Comparison of ENCODE assay signal across 1 cellular context in the genomic region with DNA sequence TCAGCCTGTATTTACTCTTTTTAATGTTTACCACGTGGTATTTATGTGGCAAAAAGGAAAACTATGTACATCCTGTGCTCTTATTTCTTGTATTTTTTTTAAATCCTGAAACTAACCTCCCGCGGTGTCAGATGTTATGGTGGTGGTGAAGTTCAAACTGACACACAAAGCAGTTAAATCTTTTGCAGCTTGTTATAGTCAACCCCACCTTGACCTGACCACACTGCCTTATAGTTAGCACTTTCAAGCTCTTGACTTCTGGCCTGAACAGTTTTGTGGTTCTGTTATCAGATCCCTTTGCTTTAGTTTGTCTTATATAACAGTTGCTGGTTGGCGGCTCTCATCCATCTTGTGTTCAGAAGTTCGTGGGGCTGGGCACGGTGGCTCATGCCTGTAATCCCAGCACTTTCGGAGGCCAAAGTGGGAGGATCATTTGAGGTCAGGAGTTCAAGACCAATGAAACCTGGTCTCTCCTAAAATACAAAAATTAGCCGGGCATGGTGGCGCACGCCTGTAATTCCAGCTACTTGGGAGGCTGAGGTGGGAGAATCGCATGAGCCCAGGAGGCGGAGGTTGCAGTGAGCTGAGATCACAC.
TF ChIP-seq lines count a peak whose summit lies in the region.

No MANE protein-coding gene starts in this region.

TF ChIP-seq in endothelial cell of umbilical vein, 7 proteins besides CTCF, POLR2A, EP300 and RAD21:
- TF ChIP-seq JUN (IDR thresholded peaks at IDR 0.05; ENCODE audit: borderline replicate concordance, insufficient read depth, insufficient read length, low read depth) (no peak), FOS (IDR thresholded peaks at IDR 0.05; ENCODE audit: borderline replicate concordance, insufficient read depth, low read length) (no peak), EZH2 (IDR thresholded peaks at IDR 0.05; ENCODE audit: borderline replicate concordance, low read depth, low read length, severe bottlenecking) (no peak), POLR2AphosphoS5 (IDR thresholded peaks at IDR 0.05; ENCODE audit: insufficient read depth, low read depth, low read length) (no peak), GATA2 (IDR thresholded peaks at IDR 0.05; ENCODE audit: insufficient read depth, insufficient read length, low read depth, low read length) (no peak), MYC (IDR thresholded peaks at IDR 0.05; ENCODE audit: low read depth, low read length) (no peak)
- TF ChIP-seq, protein P1, sequence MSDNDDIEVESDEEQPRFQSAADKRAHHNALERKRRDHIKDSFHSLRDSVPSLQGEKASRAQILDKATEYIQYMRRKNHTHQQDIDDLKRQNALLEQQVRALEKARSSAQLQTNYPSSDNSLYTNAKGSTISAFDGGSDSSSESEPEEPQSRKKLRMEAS (IDR thresholded peaks at IDR 0.05; ENCODE audit: insufficient read depth, insufficient read length), result no peak
